Comparison of ENCODE assay signal across 11 cellular contexts in genomic region chr1:64514197-64514765, GRCh38. TPM values are rescaled to one million over a fixed set of nuclear protein-coding genes. Genes with fewer than 3 reads are reported as not detected.
DNase-seq lines count a peak whose midpoint lies in the region; ATAC-seq, FAIRE-seq and TF ChIP-seq lines count a peak whose summit lies in the region.
"Had no signal": no experiment of that assay in that cellular context is flagged by ENCODE, and none has a peak within 500 bp of the region (broad histone marks: within the 10 kb centered on the region; RNA-seq: fewer than 3 reads in every experiment).

No MANE protein-coding gene starts in this region.

- WGBS in mesodermal cell (ENCODE audit: insufficient coverage in 2 of 2), 2 experiments: no CpG with 5 or more reads among the region's 1 CpG
- no CpG with 5 or more reads among the region's 1 CpG for WGBS in H9 (ENCODE audit: extremely low coverage, insufficient read length, low lambda C conversion rate)

- H4K5ac ChIP-seq in H9 (ENCODE audit: insufficient read length, low read depth, low read length): no peak overlapping the region

- in situ Hi-C loops in ACHN (cut with HindIII; ENCODE audit: low pct_ligation_motif_present, low pct_unique_long_range_greater_than_20kb, low sequenced_read_pairs): no loop called here

- H2BK20ac ChIP-seq in H9 (ENCODE audit: low read depth, low read length, poor library complexity, severe bottlenecking): no peak overlapping the region

- no peaks in the 10 kb centered on the region for H4K20me1 ChIP-seq in H9 (ENCODE audit: control insufficient read depth, insufficient read depth, insufficient read length)

- H3K4me2 ChIP-seq in H9 (ENCODE audit: insufficient read depth, insufficient read length, low read length): no peak overlapping the region

- H4K8ac ChIP-seq in H9 (replicated peaks; ENCODE audit: insufficient read length, low read depth, low read length): no peak overlapping the region

- H3K4me3 Mint-ChIP-seq in H9: no peak overlapping the region

- no peaks in the 10 kb centered on the region for H3K9me3 ChIP-seq in mesodermal cell (ENCODE audit: control insufficient read depth, low read length)
- H3K9me3 ChIP-seq in H9 (ENCODE audit: control insufficient read depth, low read depth, low read length): no peaks in the 10 kb centered on the region

- H2AK5ac ChIP-seq in H9 (ENCODE audit: insufficient read length, low read length): no peak overlapping the region

- no peaks in the 10 kb centered on the region; a peak in 1 of 5 replicates for H3K9me3 Mint-ChIP-seq in H9
- H3K9me3 Mint-ChIP-seq: activated naive CD4-positive, alpha-beta T cell treated with anti-CD3 and anti-CD28 coated beads, Interleukin-2, amount 50 U/mL, for 72 hours had no signal

- no peak overlapping the region for H3K9ac ChIP-seq in H9 (ENCODE audit: extremely low read depth, insufficient read length, low read length)

- peaks cover 7% of the 10 kb centered on the region for H3K27me3 Mint-ChIP-seq in H9 (ENCODE audit: low read depth)

- no peak overlapping the region for H2BK15ac ChIP-seq in H9 (ENCODE audit: low read depth, low read length)

- H3K4me1 ChIP-seq in mesodermal cell (ENCODE audit: control insufficient read depth, insufficient read depth, low read length, poor library complexity, severe bottlenecking) (peaks cover 14% of the 10 kb centered on the region), H9 (ENCODE audit: insufficient read depth, low read length) (peaks cover 17% of the 10 kb centered on the region; the same call in 1 of the 2 replicates)

- H3K4me1 Mint-ChIP-seq in H9: peaks cover 82 to 93% of the 10 kb centered on the region in 2 experiments

- no peak overlapping the region for H3K4me3 ChIP-seq in choroid plexus epithelial cell (ENCODE audit: low read depth, low read length)
- H3K4me3 ChIP-seq in mesodermal cell (ENCODE audit: extremely low read depth, insufficient read depth, low read length, poor library complexity, severe bottlenecking): no peak overlapping the region

- no peak overlapping the region for H2BK5ac ChIP-seq in H9 (ENCODE audit: insufficient read length, low read length)

- no peaks in the 10 kb centered on the region for H3K36me3 ChIP-seq in mesodermal cell (ENCODE audit: control insufficient read depth, insufficient read depth, low read length)

- no peak overlapping the region for H3K27ac Mint-ChIP-seq in H9
- H3K27ac Mint-ChIP-seq: activated naive CD4-positive, alpha-beta T cell treated with anti-CD3 and anti-CD28 coated beads, Interleukin-2, amount 50 U/mL, for 72 hours had no signal

- H3K23me2 ChIP-seq in H9 (ENCODE audit: insufficient read length, low read depth, low read length, poor library complexity, severe bottlenecking): no peaks in the 10 kb centered on the region

- H3T11ph ChIP-seq in H9 (ENCODE audit: low read length): no peak overlapping the region

- H2BK12ac ChIP-seq in H9 (ENCODE audit: insufficient read length, low read depth, low read length): no peak overlapping the region

- H3K14ac ChIP-seq in H9 (ENCODE audit: insufficient read depth, low read length): no peak overlapping the region

- no peak overlapping the region for H2BK120ac ChIP-seq in H9 (ENCODE audit: low read depth, low read length, poor library complexity, severe bottlenecking)

- H4K91ac ChIP-seq in H9 (ENCODE audit: insufficient read length, low read depth, low read length): no peak overlapping the region

- FAIRE-seq in urothelium cell line (lab: Jason Lieb, UNC): no peak
- FAIRE-seq: A204.1 had no signal

- peaks cover 0 to 5% (median 2%) of the 10 kb centered on the region in 3 experiments; a peak in 4 of 7 replicates for H3K36me3 Mint-ChIP-seq in H9 (ENCODE audit: insufficient read depth in 1 of 3, low read depth in 3 of 3)
- H3K36me3 Mint-ChIP-seq: activated naive CD4-positive, alpha-beta T cell treated with anti-CD3 and anti-CD28 coated beads, Interleukin-2, amount 50 U/mL, for 72 hours had no signal

- H3K79me1 ChIP-seq in H9 (ENCODE audit: insufficient read depth, low read depth, low read length, poor library complexity, severe bottlenecking): peaks cover 3% of the 10 kb centered on the region

- TF ChIP-seq CTCF in choroid plexus epithelial cell (conservative IDR thresholded peaks at IDR 0.05; ENCODE audit: low read depth, low read length): no peak
- no peak for TF ChIP-seq CTCF in H9 (conservative IDR thresholded peaks at IDR 0.05)

- H2AFZ ChIP-seq in H9 (ENCODE audit: low read length): no peak overlapping the region

- H3K18ac ChIP-seq in H9 (ENCODE audit: insufficient read length, low read depth, low read length): no peak overlapping the region

- peaks cover 9% of the 10 kb centered on the region; the same call in 1 of the 2 replicates for H3K79me2 ChIP-seq in H9 (ENCODE audit: insufficient read depth, low read length)

- no peak overlapping the region for H3K23ac ChIP-seq in H9 (ENCODE audit: insufficient read length, low read depth, low read length)

- no peak overlapping the region for H3K56ac ChIP-seq in H9 (ENCODE audit: insufficient read length, low read depth, low read length)

- H3K27me3 ChIP-seq in H9 (ENCODE audit: insufficient read depth, low read length): no peaks in the 10 kb centered on the region

- H3K4ac ChIP-seq in H9 (ENCODE audit: low read depth, low read length): no peak overlapping the region

- DNase-seq in NCI-H1092 treated with DMSO at 0.1 percent for 48 hours (lab: John Stamatoyannopoulos, UW): peak; percentile 28
- DNase-seq in NCI-H1092 (lab: John Stamatoyannopoulos, UW): no peak
- DNase-seq in choroid plexus epithelial cell (ENCODE audit: low read depth): peak; percentile 85
- peak; percentile 14 for DNase-seq in urothelium cell line (ENCODE audit: low spot score)
- DNase-seq in ACHN: no peak
- no peak for DNase-seq in H9
- DNase-seq: SHP77 had no signal

- ATAC-seq in GM19467 (IDR thresholded peaks at IDR 0.05; ENCODE audit: unreplicated experiment): no peak
- ATAC-seq: activated naive CD4-positive, alpha-beta T cell treated with anti-CD3 and anti-CD28 coated beads, Interleukin-2, amount 50 U/mL, for 72 hours had no signal

- H3K27ac ChIP-seq in mesodermal cell (ENCODE audit: low read depth, low read length, severe bottlenecking) (peak overlapping the region; percentile 72), H9 (ENCODE audit: insufficient read length, low read depth, low read length) (no peak overlapping the region)

RNA-seq across cellular contexts. Expression of gene CACHD1, which starts 44.4 kb away (rescaled TPM):
- polyA plus RNA-seq in mesodermal cell (2013, experiment 1 of 2): 32.7 TPM
- 28.1 TPM for polyA plus RNA-seq in mesodermal cell (2013, experiment 2 of 2)
- 89.5 and 94.2 TPM in 2 replicates for total RNA-seq in H9 (2021)

Comparison
In these comparisons a context has a peak if more than half of its experiments do, and no peak if none do; other contexts are left out.
1. DNase-seq: peak in NCI-H1092 treated with DMSO at 0.1 percent for 48 hours (single experiment), choroid plexus epithelial cell (single experiment) and urothelium cell line (single experiment); none in NCI-H1092 (single experiment), ACHN (single experiment) and H9 (single experiment).